ENCODE assay signal across 17 cellular contexts in genomic region chr2:160695402-160696060, GRCh38.
DNase-seq lines count a peak whose midpoint lies in the region; ATAC-seq and TF ChIP-seq lines count a peak whose summit lies in the region.
"Had no signal": no experiment of that assay in that cellular context is flagged by ENCODE, and none has a peak within 500 bp of the region (broad histone marks: within the 10 kb centered on the region; RNA-seq: fewer than 3 reads in every experiment).

No MANE protein-coding gene starts in this region.

- TF ChIP-seq CTCF in choroid plexus epithelial cell (conservative IDR thresholded peaks at IDR 0.05; ENCODE audit: low read depth, low read length) (no peak), gastrocnemius medialis (IDR thresholded peaks at IDR 0.05 in 4 of 5, conservative IDR thresholded peaks at IDR 0.05 in 1 of 5) (no peak)

- H3K36me3 ChIP-seq in gastrocnemius medialis, result no peaks in the 10 kb centered on the region
- H3K36me3 ChIP-seq: gastroesophageal sphincter had no signal

- in situ Hi-C loops in gastrocnemius medialis (cut with MboI; ENCODE audit: low sequenced_read_pairs in 4 of 4), result no loop called here

- TF ChIP-seq POLR2A in gastrocnemius medialis (IDR thresholded peaks at IDR 0.05), result no peak

- ATAC-seq in gastrocnemius medialis, result peak; percentile 92 to 97
- ATAC-seq: gastroesophageal sphincter; naive thymus-derived CD4-positive, alpha-beta T cell had no signal

- H3K4me3 ChIP-seq in choroid plexus epithelial cell (ENCODE audit: low read depth, low read length) (no peak overlapping the region), gastrocnemius medialis (no peak overlapping the region)
- H3K4me3 ChIP-seq: gastroesophageal sphincter, skin epidermis had no signal

- peak; percentile 1 to 42 (median 8) for DNase-seq in NCI-H1417 (lab: John Stamatoyannopoulos, UW)
- no peak for DNase-seq in NCI-H1417 treated with DMSO at 0.1 percent for 48 hours (lab: John Stamatoyannopoulos, UW)
- peak; percentile 81 for DNase-seq in NCI-H2171 (lab: John Stamatoyannopoulos, UW)
- DNase-seq in choroid plexus epithelial cell (ENCODE audit: low read depth), result peak; percentile 48
- peak; percentile 6 to 12 for DNase-seq in gastrocnemius medialis
- DNase-seq in COLO829 (ENCODE audit: low spot score), result no peak
- DNase-seq in cerebellar nuclear complex (lab: John Stamatoyannopoulos, UW), result no peak
- no peak for DNase-seq in stimulated activated CD4-positive, alpha-beta T cell treated with anti-CD3 and anti-CD28 coated beads, Interleukin-2, amount 100 ng/mL, for 24 hours
- DNase-seq: activated CD4-positive, alpha-beta T cell treated with anti-CD3 and anti-CD28 coated beads, Interleukin-2, amount 10 ng/mL, durations not matched to agents 7 days and 5 days; activated gamma-delta T cell; COR-L47; kidney glomerular epithelial cell; naive thymus-derived CD4-positive, alpha-beta T cell; NCI-H1048 had no signal

- no peaks in the 10 kb centered on the region for H3K9me3 ChIP-seq in gastrocnemius medialis
- H3K9me3 ChIP-seq: gastroesophageal sphincter had no signal

- no peaks in the 10 kb centered on the region for H3K27me3 ChIP-seq in gastrocnemius medialis
- H3K27me3 ChIP-seq: gastroesophageal sphincter had no signal

- intact Hi-C loops in gastrocnemius medialis (cut with DNase I; ENCODE audit: low total_unique reads), result no loop called here

- H3K27ac ChIP-seq in gastrocnemius medialis, result peak overlapping the region in 1 of 4 donors; percentile 48
- H3K27ac ChIP-seq: 22Rv1, gastroesophageal sphincter had no signal

- peaks cover 2 to 9% of the 10 kb centered on the region in 2 donors for H3K4me1 ChIP-seq in gastrocnemius medialis
- H3K4me1 ChIP-seq: gastroesophageal sphincter had no signal

Comparison
In these comparisons a context has a peak if more than half of its experiments do, and no peak if none do; other contexts are left out.
1. DNase-seq: peak in NCI-H1417 (3 of 3), NCI-H2171 (single experiment), choroid plexus epithelial cell (single experiment) and gastrocnemius medialis (2 of 2); none in NCI-H1417 treated with DMSO at 0.1 percent for 48 hours (single experiment), COLO829 (single experiment), cerebellar nuclear complex (0 of 2) and stimulated activated CD4-positive, alpha-beta T cell treated with anti-CD3 and anti-CD28 coated beads, Interleukin-2, amount 100 ng/mL, for 24 hours (0 of 2).